Comparison of ENCODE assay signal across 1 cellular context in the genomic region with DNA sequence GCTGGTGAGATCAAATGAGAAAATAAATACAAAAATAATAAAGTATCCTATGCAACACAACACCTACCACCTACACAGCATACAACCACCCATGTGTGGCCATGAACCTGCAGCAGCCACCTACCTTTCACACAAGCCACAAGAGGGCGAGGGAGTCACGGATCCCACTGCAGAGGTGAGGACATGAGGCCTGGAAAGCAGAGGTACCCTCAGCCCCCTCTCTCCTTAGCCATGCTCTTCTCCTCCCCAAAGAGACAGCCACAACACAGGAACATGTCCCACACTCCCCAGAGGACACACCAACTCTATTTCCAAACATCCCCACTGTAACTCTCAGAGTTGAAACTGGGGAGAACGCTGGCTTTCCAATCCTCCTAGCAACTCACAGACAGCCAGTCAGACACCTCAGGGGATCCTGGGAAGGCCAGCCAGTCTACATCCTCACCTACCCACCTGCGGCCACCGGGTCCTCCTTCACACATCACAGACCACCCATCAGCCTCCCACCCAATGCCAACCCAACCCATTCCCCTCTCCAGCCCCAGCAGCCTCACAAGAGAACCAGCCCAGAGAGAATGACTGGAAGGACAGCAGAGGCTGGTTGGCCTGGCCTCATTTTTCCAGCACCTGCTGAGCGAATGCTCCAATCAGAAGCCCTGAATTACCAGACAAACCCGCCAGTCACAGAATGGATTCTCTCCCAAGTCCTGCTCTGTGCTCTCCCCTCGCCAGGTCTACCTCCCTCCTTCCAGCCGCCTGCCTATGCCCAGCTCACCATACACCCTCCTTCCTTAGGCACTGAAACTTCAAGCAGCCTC.
TF ChIP-seq lines count a peak whose summit lies in the region.

No MANE protein-coding gene starts in this region.

TF ChIP-seq in IMR-90, 13 proteins besides CTCF, POLR2A, EP300 and RAD21:
- TF ChIP-seq CHD1 (IDR thresholded peaks at IDR 0.05; ENCODE audit: low read depth, low read length) (no peak), SMC3 (IDR thresholded peaks at IDR 0.05; ENCODE audit: low read depth, low read length) (no peak), MAFK (IDR thresholded peaks at IDR 0.05; ENCODE audit: low read depth, low read length) (no peak), FOS (IDR thresholded peaks at IDR 0.05; ENCODE audit: low read depth, low read length) (no peak), RCOR1 (IDR thresholded peaks at IDR 0.05; ENCODE audit: insufficient replicate concordance, low read length) (no peak), USF2 (IDR thresholded peaks at IDR 0.05; ENCODE audit: low read depth, low read length) (no peak), NFE2L2 (IDR thresholded peaks at IDR 0.05; ENCODE audit: low read depth, low read length) (no peak), BHLHE40 (IDR thresholded peaks at IDR 0.05; ENCODE audit: low read depth, low read length) (no peak), MXI1 (IDR thresholded peaks at IDR 0.05; ENCODE audit: borderline replicate concordance, low read depth, low read length) (no peak), RFX5 (IDR thresholded peaks at IDR 0.05; ENCODE audit: low read depth, low read length) (no peak), CEBPB (IDR thresholded peaks at IDR 0.05; ENCODE audit: low read depth, low read length) (no peak), MAZ (IDR thresholded peaks at IDR 0.05; ENCODE audit: borderline replicate concordance, low read depth, low read length) (no peak)
- TF ChIP-seq, protein P1, sequence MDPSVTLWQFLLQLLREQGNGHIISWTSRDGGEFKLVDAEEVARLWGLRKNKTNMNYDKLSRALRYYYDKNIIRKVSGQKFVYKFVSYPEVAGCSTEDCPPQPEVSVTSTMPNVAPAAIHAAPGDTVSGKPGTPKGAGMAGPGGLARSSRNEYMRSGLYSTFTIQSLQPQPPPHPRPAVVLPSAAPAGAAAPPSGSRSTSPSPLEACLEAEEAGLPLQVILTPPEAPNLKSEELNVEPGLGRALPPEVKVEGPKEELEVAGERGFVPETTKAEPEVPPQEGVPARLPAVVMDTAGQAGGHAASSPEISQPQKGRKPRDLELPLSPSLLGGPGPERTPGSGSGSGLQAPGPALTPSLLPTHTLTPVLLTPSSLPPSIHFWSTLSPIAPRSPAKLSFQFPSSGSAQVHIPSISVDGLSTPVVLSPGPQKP (IDR thresholded peaks at IDR 0.05; ENCODE audit: borderline replicate concordance, low read depth, low read length) = no peak
